ENCODE assay signal across 14 cellular contexts in genomic region chr13:97338571-97338970, GRCh38.
"Had no signal": no experiment of that assay in that cellular context is flagged by ENCODE, and none has a peak within 500 bp of the region (broad histone marks: within the 10 kb centered on the region; RNA-seq: fewer than 3 reads in every experiment).

No MANE protein-coding gene starts in this region.

- H3K9ac ChIP-seq: parathyroid adenoma had no signal

- H3K4me1 ChIP-seq: parathyroid adenoma had no signal

- H3K27ac ChIP-seq: brain microvascular endothelial cell, parathyroid adenoma had no signal

- DNase-seq: activated B cell treated with CpG ODN at 0.5 μM for 24 hours; activated CD4-positive, alpha-beta T cell treated with anti-CD3 and anti-CD28 coated beads for 48 hours; activated CD8-positive, alpha-beta T cell treated with anti-CD3 and anti-CD28 coated beads for 36 hours; activated naive CD4-positive, alpha-beta T cell treated with anti-CD3 and anti-CD28 coated beads for 36 hours; activated T-cell treated with anti-CD3 and anti-CD28 coated beads, Interleukin-2, amount 50 U/mL, for 1 hour; effector memory CD8-positive, alpha-beta T cell; glutamatergic neuron; stimulated activated naive CD8-positive, alpha-beta T cell treated with anti-CD3 and anti-CD28 coated beads, Interleukin-15, amount 100 ng/mL, for 72 hours; T-helper 9 cell had no signal

- H3K9me3 ChIP-seq: thoracic aorta had no signal

- H3K4me3 ChIP-seq: skin epidermis had no signal

- ATAC-seq: activated CD8-positive, alpha-beta T cell treated with anti-CD3 and anti-CD28 coated beads for 36 hours; activated T-helper 17 cell treated with anti-CD3 and anti-CD28 coated beads, Interleukin-2, amount 50 U/mL, for 72 hours; effector memory CD8-positive, alpha-beta T cell had no signal

- H3K27me3 ChIP-seq: brain microvascular endothelial cell had no signal
